ENCODE assay signal across 27 cellular contexts in the genomic region with DNA sequence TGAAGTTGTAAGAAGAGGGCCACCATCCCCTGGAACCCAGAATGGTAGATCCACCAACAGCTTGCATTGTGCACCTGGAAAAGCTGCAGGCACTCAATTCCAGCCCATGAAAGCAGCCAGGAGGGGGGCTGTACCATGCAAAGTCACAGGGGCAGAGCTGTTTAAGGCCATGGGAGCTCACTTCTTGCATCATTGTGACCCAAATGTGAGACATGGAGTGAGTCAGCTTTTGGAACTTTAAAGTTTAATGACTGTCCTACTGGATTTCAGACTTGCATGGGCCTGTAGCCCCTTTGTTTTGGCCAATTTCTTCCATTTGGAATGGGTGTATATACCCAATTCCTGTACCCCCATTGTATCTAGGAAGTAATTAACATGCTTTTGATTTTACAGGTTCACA.
"Had no signal": no experiment of that assay in that cellular context is flagged by ENCODE, and none has a peak within 500 bp of the region (broad histone marks: within the 10 kb centered on the region; RNA-seq: fewer than 3 reads in every experiment).

No MANE protein-coding gene starts in this region.

- H3K27me3 ChIP-seq: ascending aorta, Peyer's patch had no signal

- H3K36me3 ChIP-seq: ascending aorta, Peyer's patch had no signal

- H3K27ac ChIP-seq: ascending aorta, Peyer's patch, SK-N-MC had no signal

- ATAC-seq: activated CD8-positive, alpha-beta T cell treated with anti-CD3 and anti-CD28 coated beads, Interleukin-2, amount 10 ng/mL, durations not matched to agents 7 days and 5 days; PC-3; Right ventricle myocardium inferior had no signal

- DNase-seq: activated CD4-positive, alpha-beta T cell treated with anti-CD3 and anti-CD28 coated beads, Interleukin-2, amount 10 ng/mL, durations not matched to agents 24 days and 14 days; activated CD4-positive, alpha-beta T cell treated with anti-CD3 and anti-CD28 coated beads, Interleukin-2, amount 50 U/mL, for 48 hours; activated CD8-positive, alpha-beta T cell treated with anti-CD3 and anti-CD28 coated beads, Interleukin-2, amount 10 ng/mL, durations not matched to agents 7 days and 5 days; activated gamma-delta T cell; activated naive CD4-positive, alpha-beta T cell treated with Interleukin-2 at 50 U/mL for 16 hours; activated naive CD8-positive, alpha-beta T cell treated with anti-CD3 and anti-CD28 coated beads, Interleukin-2, amount 10 ng/mL, durations not matched to agents 7 days and 5 days; activated T-cell treated with anti-CD3 and anti-CD28 coated beads, Interleukin-2, amount 50 U/mL, for 24 hours; amygdala; caudate nucleus; cerebellar nuclear complex; MV-4-11; NCI-H1092; NCI-H1436 treated with DMSO at 0.1 percent for 48 hours; NCI-H1694 treated with DMSO at 0.1 percent for 48 hours; NCI-H2029; NCI-H345; NCI-H510A; NCI-H748 treated with DMSO at 0.1 percent for 48 hours; NK-92 treated with Interleukin-12 subunit alpha and Interleukin-12 subunit beta, amount 100 ng/mL, for 24 hours; PC-3; Peyer's patch; RPMI8226; SIG-M5; T1000 had no signal

- H3K9me3 ChIP-seq: ascending aorta, Peyer's patch had no signal

- H3K4me3 ChIP-seq: ascending aorta, Peyer's patch, SK-N-MC had no signal
